25 cellular contexts compared by ENCODE assay signal in genomic region chr6:87049779-87050178, GRCh38. TPM values are rescaled to one million over a fixed set of nuclear protein-coding genes. Genes with fewer than 3 reads are reported as not detected.
"Had no signal": no experiment of that assay in that cellular context is flagged by ENCODE, and none has a peak within 500 bp of the region (broad histone marks: within the 10 kb centered on the region; RNA-seq: fewer than 3 reads in every experiment).

No MANE protein-coding gene starts in this region.

- H3K36me3 Mint-ChIP-seq: activated naive CD8-positive, alpha-beta T cell treated with anti-CD3 and anti-CD28 coated beads, Interleukin-2, amount 10 ng/mL, durations not matched to agents 7 days and 5 days; natural killer cell had no signal

- H3K27me3 ChIP-seq: brain microvascular endothelial cell, transverse colon, vagina had no signal

- H3K27ac ChIP-seq: brain microvascular endothelial cell, epithelial cell of prostate, neutrophil, transverse colon, vagina had no signal

- H3K9me3 ChIP-seq: neutrophil, transverse colon, vagina had no signal

- H3K4me1 ChIP-seq: transverse colon, vagina had no signal

- H3K4me3 Mint-ChIP-seq: activated naive CD8-positive, alpha-beta T cell treated with anti-CD3 and anti-CD28 coated beads, Interleukin-2, amount 10 ng/mL, durations not matched to agents 7 days and 5 days; activated T-helper 1 cell treated with anti-CD3 and anti-CD28 coated beads, Interleukin-12 subunit alpha, Interleukin-12 subunit beta, Interleukin-2, Interleukin-4 antibody, amounts not matched to agents 30 ng/mL and 10 ng/mL and 1 ng/mL, durations not matched to agents 14 hours and 24 hours and 36 hours; natural killer cell had no signal

- H3K4me1 Mint-ChIP-seq: activated naive CD8-positive, alpha-beta T cell treated with anti-CD3 and anti-CD28 coated beads, Interleukin-2, amount 10 ng/mL, durations not matched to agents 7 days and 5 days; natural killer cell had no signal

- H3K4me3 ChIP-seq: transverse colon, vagina had no signal

- H3K27ac Mint-ChIP-seq: activated naive CD8-positive, alpha-beta T cell treated with anti-CD3 and anti-CD28 coated beads, Interleukin-2, amount 10 ng/mL, durations not matched to agents 7 days and 5 days; activated T-helper 1 cell treated with anti-CD3 and anti-CD28 coated beads, Interleukin-12 subunit alpha, Interleukin-12 subunit beta, Interleukin-2, Interleukin-4 antibody, amounts not matched to agents 30 ng/mL and 10 ng/mL and 1 ng/mL, durations not matched to agents 14 hours and 24 hours and 36 hours; natural killer cell had no signal

- H3K36me3 ChIP-seq: brain microvascular endothelial cell, neutrophil, transverse colon, vagina had no signal

- ATAC-seq: left ventricle myocardium superior, natural killer cell had no signal

- DNase-seq: activated CD4-positive, alpha-beta T cell treated with anti-CD3 and anti-CD28 coated beads, Interleukin-2, amount 50 U/mL, for 1 hour; activated CD8-positive, alpha-beta memory T cell treated with anti-CD3 and anti-CD28 coated beads for 24 hours; activated naive CD4-positive, alpha-beta T cell; activated naive CD8-positive, alpha-beta T cell treated with anti-CD3 and anti-CD28 coated beads, Interleukin-2, amount 10 ng/mL, durations not matched to agents 7 days and 5 days; anterior cingulate cortex; brain microvascular endothelial cell; cerebellar nuclear complex; dermis blood vessel endothelial cell; foreskin melanocyte; kidney glomerular epithelial cell; left ventricle myocardium superior; mesenchymal stem cell; natural killer cell; stimulated activated CD4-positive, alpha-beta T cell treated with anti-CD3 and anti-CD28 coated beads, Interleukin-2, amount 100 ng/mL, for 48 hours; stimulated activated naive CD4-positive, alpha-beta T cell treated with Interleukin-2 at 50 U/mL for 16 hours; substantia nigra; transverse colon had no signal

RNA-seq across cellular contexts. Expression of gene CGA, which starts 45.1 kb away (rescaled TPM):
- total RNA-seq: activated naive CD8-positive, alpha-beta T cell treated with anti-CD3 and anti-CD28 coated beads, Interleukin-2, amount 10 ng/mL, durations not matched to agents 7 days and 5 days; activated T-helper 1 cell treated with anti-CD3 and anti-CD28 coated beads, Interleukin-12 subunit alpha, Interleukin-12 subunit beta, Interleukin-2, Interleukin-4 antibody, amounts not matched to agents 30 ng/mL and 10 ng/mL and 1 ng/mL, durations not matched to agents 14 hours and 24 hours and 36 hours; dermis blood vessel endothelial cell; fibroblast of lung; mucosa of gallbladder; natural killer cell; renal cortical epithelial cell; skeletal muscle tissue; transverse colon; vagina had no signal
